In the genomic region with DNA sequence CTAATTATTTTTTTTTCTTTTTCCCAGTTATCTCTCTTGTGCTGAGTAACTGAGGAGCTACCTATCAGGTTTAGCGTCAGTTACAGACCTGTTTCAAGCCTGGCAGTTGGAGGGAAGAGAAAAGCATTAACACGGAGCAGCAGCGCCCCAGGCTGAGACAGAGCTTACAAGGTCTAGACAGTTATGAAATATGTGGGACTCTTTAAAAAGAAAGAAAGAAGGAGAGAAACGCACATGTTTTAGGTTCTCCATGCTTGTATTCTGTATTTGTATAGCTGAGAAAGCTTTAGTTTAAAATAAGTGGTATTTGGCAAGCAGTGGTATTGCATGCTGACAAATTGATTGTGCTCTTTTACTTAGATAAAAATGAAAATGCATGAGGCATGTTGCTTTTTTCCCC, we compare ENCODE assay signal across 13 cellular contexts.
DNase-seq lines count a peak whose midpoint lies in the region; ATAC-seq and TF ChIP-seq lines count a peak whose summit lies in the region.
"Had no signal": no experiment of that assay in that cellular context is flagged by ENCODE, and none has a peak within 500 bp of the region (broad histone marks: within the 10 kb centered on the region; RNA-seq: fewer than 3 reads in every experiment).

No MANE protein-coding gene starts in this region.

- H3K36me3 ChIP-seq in gastroesophageal sphincter: no peaks in the 10 kb centered on the region

- H3K4me1 ChIP-seq in gastroesophageal sphincter: peaks cover 0 to 73% (median 61%) of the 10 kb centered on the region in 3 donors

- in situ Hi-C loops in astrocyte of the cerebellum (cut with HindIII; ENCODE audit: low sequenced_read_pairs): no loop called here

- TF ChIP-seq POLR2A in gastroesophageal sphincter (IDR thresholded peaks at IDR 0.05): no peak

- no peaks in the 10 kb centered on the region for H3K27me3 ChIP-seq in gastroesophageal sphincter

- no peak for TF ChIP-seq EP300 in gastroesophageal sphincter (IDR thresholded peaks at IDR 0.05)

- TF ChIP-seq CTCF in HFF-Myc (IDR thresholded peaks at IDR 0.05; ENCODE audit: low read depth, low read length, missing control alignments) (peak; percentile 7), astrocyte of the cerebellum (IDR thresholded peaks at IDR 0.05; ENCODE audit: low read depth, low read length, missing control alignments) (peak; percentile 33), gastroesophageal sphincter (IDR thresholded peaks at IDR 0.05) (peak in 2 of 4 experiments; percentile 10 to 24), retinal pigment epithelial cell (conservative IDR thresholded peaks at IDR 0.05; ENCODE audit: low read depth, low read length) (peak; percentile 39)

- DNase-seq in HFF-Myc (ENCODE audit: extremely low read depth, low read depth): no peak
- no peak for DNase-seq in astrocyte of the cerebellum (ENCODE audit: low read depth)
- DNase-seq in retinal pigment epithelial cell (ENCODE audit: low read depth): no peak
- no peak for DNase-seq in HCEC 1CT
- DNase-seq: activated CD4-positive, alpha-beta T cell treated with anti-CD3 and anti-CD28 coated beads for 4 hours; activated T-cell treated with anti-CD3 and anti-CD28 coated beads, Interleukin-2, amount 50 U/mL, for 48 hours; dermis blood vessel endothelial cell; T-helper 9 cell had no signal

- peak overlapping the region in 3 of 4 donors; percentile 64 to 81 (median 76) for H3K27ac ChIP-seq in gastroesophageal sphincter

- H3K9me3 ChIP-seq in gastroesophageal sphincter: no peaks in the 10 kb centered on the region
- H3K9me3 ChIP-seq: mucosa of descending colon had no signal

- ATAC-seq in gastroesophageal sphincter (no peak), HG03159 (IDR thresholded peaks at IDR 0.05; ENCODE audit: unreplicated experiment) (no peak), GM18909 (IDR thresholded peaks at IDR 0.05; ENCODE audit: poor library complexity, unreplicated experiment) (no peak), HG02870 (IDR thresholded peaks at IDR 0.05; ENCODE audit: unreplicated experiment) (no peak)
- ATAC-seq: mucosa of descending colon had no signal

- H3K4me3 ChIP-seq in HFF-Myc (replicated peaks; ENCODE audit: low read depth, low read length) (no peak overlapping the region), astrocyte of the cerebellum (ENCODE audit: low read depth, low read length) (no peak overlapping the region), gastroesophageal sphincter (no peak overlapping the region), retinal pigment epithelial cell (ENCODE audit: low read length) (no peak overlapping the region)
- H3K4me3 ChIP-seq: mucosa of descending colon had no signal

- 19 to 30% methylated on average over 4 of the region's 4 CpGs for WGBS in gastroesophageal sphincter (ENCODE audit: low coverage in 1 of 2), 2 donors
